ENCODE assay signal across 11 cellular contexts in the genomic region with DNA sequence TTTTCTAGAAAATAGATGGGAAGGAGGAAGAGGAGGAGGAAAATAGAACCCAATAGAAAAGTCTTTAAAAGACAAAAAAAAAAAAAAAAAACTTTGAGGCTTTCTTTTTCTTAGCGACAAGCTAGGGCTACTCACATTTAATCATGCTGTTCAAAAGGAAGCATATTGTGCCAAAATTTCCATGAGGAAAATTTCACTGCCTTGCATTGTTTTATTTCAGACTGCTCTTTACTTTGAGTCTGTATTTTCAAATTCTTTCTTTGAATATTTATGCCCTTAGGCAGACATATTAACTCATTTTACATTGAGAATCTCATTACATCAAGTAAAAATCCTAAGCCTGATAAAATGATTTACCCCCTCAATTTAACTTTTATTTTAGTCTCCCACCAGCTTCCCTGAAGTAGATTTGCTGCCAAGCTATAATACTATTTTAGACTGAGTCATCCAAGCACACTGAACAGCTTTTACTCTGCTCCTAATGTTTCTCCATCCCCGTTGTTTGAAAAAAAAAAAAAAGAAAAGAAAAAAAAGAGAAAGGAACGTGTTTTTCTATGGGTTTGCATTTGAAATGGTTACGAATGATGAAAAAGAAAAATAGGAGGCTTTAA.
DNase-seq lines count a peak whose midpoint lies in the region; ATAC-seq and TF ChIP-seq lines count a peak whose summit lies in the region.
"Had no signal": no experiment of that assay in that cellular context is flagged by ENCODE, and none has a peak within 500 bp of the region (broad histone marks: within the 10 kb centered on the region; RNA-seq: fewer than 3 reads in every experiment).

No MANE protein-coding gene starts in this region.

- no peak overlapping the region for H3K27ac ChIP-seq in mesenchymal stem cell (ENCODE audit: low read length, poor library complexity, severe bottlenecking)
- peak overlapping the region; percentile 70 for H3K27ac ChIP-seq in vagina
- H3K27ac ChIP-seq: BLaER1 treated with 17β-estradiol and CSF1 and Interleukin-3, amounts not matched to agents 10 nM and 100 nM had no signal

- H3K4me1 ChIP-seq in mesenchymal stem cell (ENCODE audit: control insufficient read depth, insufficient read depth, low read depth, low read length), result peaks cover 2% of the 10 kb centered on the region
- peaks cover 30% of the 10 kb centered on the region for H3K4me1 ChIP-seq in vagina
- H3K4me1 ChIP-seq: BLaER1 treated with 17β-estradiol and CSF1 and Interleukin-3, amounts not matched to agents 10 nM and 100 nM had no signal

- H3K27me3 ChIP-seq in mesenchymal stem cell (ENCODE audit: control insufficient read depth in 1 of 2, insufficient read depth in 1 of 2, low read length in 2 of 2), result no peaks in the 10 kb centered on the region
- H3K27me3 ChIP-seq in vagina, result no peaks in the 10 kb centered on the region
- H3K27me3 ChIP-seq: BLaER1 treated with 17β-estradiol and CSF1 and Interleukin-3, amounts not matched to agents 10 nM and 100 nM; MG63 had no signal

- peak overlapping the region; percentile 28 for H3K27ac Mint-ChIP-seq in activated naive CD4-positive, alpha-beta T cell treated with anti-CD3 and anti-CD28 coated beads for 36 hours
- H3K27ac Mint-ChIP-seq in activated CD4-positive, alpha-beta T cell treated with anti-CD3 and anti-CD28 coated beads, Interleukin-2, amount 10 ng/mL, durations not matched to agents 7 days and 5 days, result no peak overlapping the region

- H4K91ac ChIP-seq in mesenchymal stem cell (ENCODE audit: low read length), result no peak overlapping the region

- H2BK120ac ChIP-seq in mesenchymal stem cell (ENCODE audit: low read depth, low read length), result no peak overlapping the region

- no peak overlapping the region for H2BK5ac ChIP-seq in mesenchymal stem cell (ENCODE audit: low read depth, low read length, poor library complexity, severe bottlenecking)

- H3K9me3 ChIP-seq in mesenchymal stem cell (ENCODE audit: control insufficient read depth, low read length) (no peaks in the 10 kb centered on the region), vagina (no peaks in the 10 kb centered on the region)
- H3K9me3 ChIP-seq: BLaER1 treated with 17β-estradiol and CSF1 and Interleukin-3, amounts not matched to agents 10 nM and 100 nM; MG63 had no signal

- intact Hi-C loops in activated naive CD4-positive, alpha-beta T cell treated with anti-CD3 and anti-CD28 coated beads for 36 hours (cut with micrococcal nuclease), result loop anchor here (2.0 kb wide), 1 partner anchor 50 kb away; no protein-coding TSS in a partner anchor
- intact Hi-C loops in vagina (cut with DNase I), result no loop called here

- no peak for TF ChIP-seq POLR2A in vagina (IDR thresholded peaks at IDR 0.05)

- H2AK5ac ChIP-seq in mesenchymal stem cell (ENCODE audit: low read length, severe bottlenecking), result no peak overlapping the region

- H3K4me1 Mint-ChIP-seq in activated naive CD4-positive, alpha-beta T cell treated with anti-CD3 and anti-CD28 coated beads for 36 hours (ENCODE audit: low read depth), result peaks cover 57% of the 10 kb centered on the region
- H3K4me1 Mint-ChIP-seq in activated CD4-positive, alpha-beta T cell treated with anti-CD3 and anti-CD28 coated beads, Interleukin-2, amount 10 ng/mL, durations not matched to agents 7 days and 5 days, result peaks cover 22% of the 10 kb centered on the region

- no peak overlapping the region for H3K23ac ChIP-seq in mesenchymal stem cell (ENCODE audit: low read length in 2 of 2)

- H3K14ac ChIP-seq in mesenchymal stem cell (ENCODE audit: low read length in 2 of 2), result no peak overlapping the region

- no peak overlapping the region for H4K8ac ChIP-seq in mesenchymal stem cell (ENCODE audit: low read length)

- CTCF ChIA-PET in activated naive CD4-positive, alpha-beta T cell treated with anti-CD3 and anti-CD28 coated beads for 36 hours (lab: Charles Lee), result interaction anchor here (1.0 to 1.4 kb wide), 2 partner anchors 43 to 58 kb away, joined by 3 to 5 read pairs; no protein-coding TSS in a partner anchor
- CTCF ChIA-PET in activated CD4-positive, alpha-beta T cell treated with anti-CD3 and anti-CD28 coated beads, Interleukin-2, amount 10 ng/mL, durations not matched to agents 7 days and 5 days (lab: Charles Lee), result interaction anchor here (0.6 to 0.7 kb wide), 2 partner anchors 10 to 27 kb away, joined by 3 read pairs; no protein-coding TSS in a partner anchor

- no peak overlapping the region for H2BK12ac ChIP-seq in mesenchymal stem cell (ENCODE audit: low read length in 2 of 2)

- POLR2A ChIA-PET in activated CD4-positive, alpha-beta T cell treated with anti-CD3 and anti-CD28 coated beads, Interleukin-2, amount 10 ng/mL, durations not matched to agents 7 days and 5 days (lab: Charles Lee), result no interaction called here

- H3K27me3 Mint-ChIP-seq in activated naive CD4-positive, alpha-beta T cell treated with anti-CD3 and anti-CD28 coated beads for 36 hours (ENCODE audit: low read depth), result no peaks in the 10 kb centered on the region
- H3K27me3 Mint-ChIP-seq in activated CD4-positive, alpha-beta T cell treated with anti-CD3 and anti-CD28 coated beads, Interleukin-2, amount 10 ng/mL, durations not matched to agents 7 days and 5 days, result no peaks in the 10 kb centered on the region

- no peaks in the 10 kb centered on the region for H3K36me3 ChIP-seq in mesenchymal stem cell (ENCODE audit: control insufficient read depth in 1 of 2, insufficient read depth in 2 of 2, low read depth in 1 of 2, low read length in 2 of 2)
- H3K36me3 ChIP-seq in vagina, result no peaks in the 10 kb centered on the region
- H3K36me3 ChIP-seq: MG63 had no signal

- H3K4me3 ChIP-seq in mesenchymal stem cell (ENCODE audit: insufficient read depth in 1 of 2, low read depth in 1 of 2, low read length in 2 of 2) (no peak overlapping the region), vagina (no peak overlapping the region)
- H3K4me3 ChIP-seq: BLaER1 treated with 17β-estradiol and CSF1 and Interleukin-3, amounts not matched to agents 10 nM and 100 nM; MG63 had no signal

- H3K9me3 Mint-ChIP-seq in activated naive CD4-positive, alpha-beta T cell treated with anti-CD3 and anti-CD28 coated beads for 36 hours, result no peaks in the 10 kb centered on the region
- H3K9me3 Mint-ChIP-seq in activated CD4-positive, alpha-beta T cell treated with anti-CD3 and anti-CD28 coated beads, Interleukin-2, amount 10 ng/mL, durations not matched to agents 7 days and 5 days, result peaks cover 3% of the 10 kb centered on the region

- ATAC-seq in HG03571 (IDR thresholded peaks at IDR 0.05; ENCODE audit: unreplicated experiment), result no peak

- no peak overlapping the region for H3K4me3 Mint-ChIP-seq in activated naive CD4-positive, alpha-beta T cell treated with anti-CD3 and anti-CD28 coated beads for 36 hours
- H3K4me3 Mint-ChIP-seq in activated CD4-positive, alpha-beta T cell treated with anti-CD3 and anti-CD28 coated beads, Interleukin-2, amount 10 ng/mL, durations not matched to agents 7 days and 5 days, result no peak overlapping the region

- H2BK15ac ChIP-seq in mesenchymal stem cell (ENCODE audit: low read depth, poor library complexity, severe bottlenecking), result no peak overlapping the region

- 75% methylated on average over 2 of the region's 4 CpGs for WGBS in mesenchymal stem cell

- no peak overlapping the region for H3K4me2 ChIP-seq in mesenchymal stem cell (ENCODE audit: low read length, poor library complexity, severe bottlenecking)
- H3K4me2 ChIP-seq: BLaER1 treated with 17β-estradiol and CSF1 and Interleukin-3, amounts not matched to agents 10 nM and 100 nM had no signal

- no peak for TF ChIP-seq CTCF in vagina (IDR thresholded peaks at IDR 0.05)

- H2AFZ ChIP-seq in mesenchymal stem cell (ENCODE audit: low read depth, low read length), result no peak overlapping the region

- H3K4ac ChIP-seq in mesenchymal stem cell (ENCODE audit: low read depth in 1 of 2, low read length in 2 of 2), result no peak overlapping the region

- H3K18ac ChIP-seq in mesenchymal stem cell (ENCODE audit: low read depth in 1 of 2, low read length in 2 of 2), result no peak overlapping the region

- DNase-seq in activated naive CD4-positive, alpha-beta T cell treated with anti-CD3 and anti-CD28 coated beads for 36 hours, result no peak
- no peak for DNase-seq in activated naive CD4-positive, alpha-beta T cell (lab: John Stamatoyannopoulos, UW)
- peak; percentile 19 for DNase-seq in cerebellum (ENCODE audit: low spot score)
- DNase-seq in mesenchymal stem cell, result peak; percentile 50
- no peak for DNase-seq in vagina (ENCODE audit: extremely low spot score in 2 of 2)
- DNase-seq in NCI-H128 (lab: John Stamatoyannopoulos, UW; ENCODE audit: unreplicated experiment), result no peak
- no peak for DNase-seq in activated CD4-positive, alpha-beta T cell treated with anti-CD3 and anti-CD28 coated beads, Interleukin-2, amount 10 ng/mL, durations not matched to agents 7 days and 5 days
- DNase-seq: MG63; stimulated activated CD4-positive, alpha-beta T cell treated with anti-CD3 and anti-CD28 coated beads, Interleukin-4, amount 100 ng/mL, for 1 hour had no signal

- H3K9ac ChIP-seq in mesenchymal stem cell (ENCODE audit: low read length), result peak overlapping the region; percentile 85
- H3K9ac ChIP-seq: BLaER1 treated with 17β-estradiol and CSF1 and Interleukin-3, amounts not matched to agents 10 nM and 100 nM had no signal

- H3K79me1 ChIP-seq in mesenchymal stem cell (replicated peaks; ENCODE audit: low read length, poor library complexity, severe bottlenecking), result peaks cover 32% of the 10 kb centered on the region

- H3K36me3 Mint-ChIP-seq in activated naive CD4-positive, alpha-beta T cell treated with anti-CD3 and anti-CD28 coated beads for 36 hours (ENCODE audit: low read depth), result peaks cover 14% of the 10 kb centered on the region
- peaks cover 24% of the 10 kb centered on the region for H3K36me3 Mint-ChIP-seq in activated CD4-positive, alpha-beta T cell treated with anti-CD3 and anti-CD28 coated beads, Interleukin-2, amount 10 ng/mL, durations not matched to agents 7 days and 5 days (ENCODE audit: low read depth)

Comparison
In these comparisons a context has a peak if more than half of its experiments do, and no peak if none do; other contexts are left out.
1. DNase-seq: peak in cerebellum (single experiment) and mesenchymal stem cell (single experiment); none in activated naive CD4-positive, alpha-beta T cell treated with anti-CD3 and anti-CD28 coated beads for 36 hours (single experiment), activated naive CD4-positive, alpha-beta T cell (0 of 4), vagina (0 of 2), NCI-H128 (single experiment) and activated CD4-positive, alpha-beta T cell treated with anti-CD3 and anti-CD28 coated beads, Interleukin-2, amount 10 ng/mL, durations not matched to agents 7 days and 5 days (single experiment).